In the genomic region with DNA sequence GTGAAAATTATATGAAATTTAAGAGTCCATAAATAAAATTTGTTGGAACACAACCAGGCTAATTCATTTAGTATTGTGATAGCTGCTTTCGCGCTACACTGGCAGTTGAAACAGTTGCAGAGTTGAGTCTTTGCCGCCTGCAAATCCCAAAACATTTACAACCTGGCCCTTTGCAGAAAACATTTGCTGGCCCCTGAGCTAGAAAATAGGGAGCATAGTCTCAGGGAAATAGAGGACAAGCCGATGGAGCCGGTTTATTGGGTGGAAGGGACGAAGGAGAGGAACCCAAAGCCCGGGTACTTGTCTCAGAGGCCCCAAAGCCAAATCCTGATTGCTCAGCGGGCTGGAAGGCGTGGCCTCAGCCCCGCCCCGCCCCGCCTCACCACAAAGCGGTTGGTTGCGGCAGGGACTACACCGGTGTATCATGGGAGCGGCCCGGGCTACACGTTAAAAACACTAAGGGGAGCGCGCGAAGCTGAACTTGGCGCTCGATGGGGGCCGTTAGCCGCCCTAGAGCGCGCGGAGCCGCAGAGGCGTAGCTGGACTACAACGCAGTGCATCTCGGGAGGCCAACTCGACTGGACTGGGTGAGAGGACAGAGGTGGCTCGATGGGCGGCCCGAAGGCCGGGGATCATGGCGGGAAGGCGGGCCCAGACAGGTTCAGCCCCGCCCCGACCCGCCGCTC, we compare ENCODE assay signal across 1 cellular context.
TF ChIP-seq lines count a peak whose summit lies in the region.

No MANE protein-coding gene starts in this region.

TF ChIP-seq in HepG2, 621 proteins besides CTCF, POLR2A, EP300 and RAD21 (continued from another document and continues in another):
- TF ChIP-seq, protein P1, sequence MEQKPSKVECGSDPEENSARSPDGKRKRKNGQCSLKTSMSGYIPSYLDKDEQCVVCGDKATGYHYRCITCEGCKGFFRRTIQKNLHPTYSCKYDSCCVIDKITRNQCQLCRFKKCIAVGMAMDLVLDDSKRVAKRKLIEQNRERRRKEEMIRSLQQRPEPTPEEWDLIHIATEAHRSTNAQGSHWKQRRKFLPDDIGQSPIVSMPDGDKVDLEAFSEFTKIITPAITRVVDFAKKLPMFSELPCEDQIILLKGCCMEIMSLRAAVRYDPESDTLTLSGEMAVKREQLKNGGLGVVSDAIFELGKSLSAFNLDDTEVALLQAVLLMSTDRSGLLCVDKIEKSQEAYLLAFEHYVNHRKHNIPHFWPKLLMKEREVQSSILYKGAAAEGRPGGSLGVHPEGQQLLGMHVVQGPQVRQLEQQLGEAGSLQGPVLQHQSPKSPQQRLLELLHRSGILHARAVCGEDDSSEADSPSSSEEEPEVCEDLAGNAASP (CRISPR knock-in tag; IDR thresholded peaks at IDR 0.05; ENCODE audit: borderline replicate concordance), result no peak
- TF ChIP-seq ZNF143 (CRISPR knock-in tag; IDR thresholded peaks at IDR 0.05), result peak; percentile 90
- no peak for TF ChIP-seq ZNF564 (CRISPR knock-in tag; IDR thresholded peaks at IDR 0.05)
- no peak for TF ChIP-seq REPIN1 (CRISPR knock-in tag; IDR thresholded peaks at IDR 0.05; ENCODE audit: borderline replicate concordance, low read depth)
- 0 out of 2 replicates have a peak, but pooled peaks have one; percentile 7 for TF ChIP-seq CEBPG (CRISPR knock-in tag; IDR thresholded peaks at IDR 0.05)
- 0 out of 2 replicates have a peak, but pooled peaks have one; percentile 35 for TF ChIP-seq GFI1 (CRISPR knock-in tag; IDR thresholded peaks at IDR 0.05; ENCODE audit: borderline replicate concordance)
- no peak for TF ChIP-seq HES4 (CRISPR knock-in tag; IDR thresholded peaks at IDR 0.05; ENCODE audit: borderline replicate concordance)
- TF ChIP-seq, protein P2, sequence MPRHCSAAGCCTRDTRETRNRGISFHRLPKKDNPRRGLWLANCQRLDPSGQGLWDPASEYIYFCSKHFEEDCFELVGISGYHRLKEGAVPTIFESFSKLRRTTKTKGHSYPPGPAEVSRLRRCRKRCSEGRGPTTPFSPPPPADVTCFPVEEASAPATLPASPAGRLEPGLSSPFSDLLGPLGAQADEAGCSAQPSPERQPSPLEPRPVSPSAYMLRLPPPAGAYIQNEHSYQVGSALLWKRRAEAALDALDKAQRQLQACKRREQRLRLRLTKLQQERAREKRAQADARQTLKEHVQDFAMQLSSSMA (CRISPR knock-in tag; IDR thresholded peaks at IDR 0.05), result 0 out of 2 replicates have a peak, but pooled peaks have one; percentile 67
- peak; percentile 67 for TF ChIP-seq YY1 (IDR thresholded peaks at IDR 0.05; ENCODE audit: insufficient read depth, insufficient replicate concordance, low read depth, low read length)
- TF ChIP-seq, protein P3, sequence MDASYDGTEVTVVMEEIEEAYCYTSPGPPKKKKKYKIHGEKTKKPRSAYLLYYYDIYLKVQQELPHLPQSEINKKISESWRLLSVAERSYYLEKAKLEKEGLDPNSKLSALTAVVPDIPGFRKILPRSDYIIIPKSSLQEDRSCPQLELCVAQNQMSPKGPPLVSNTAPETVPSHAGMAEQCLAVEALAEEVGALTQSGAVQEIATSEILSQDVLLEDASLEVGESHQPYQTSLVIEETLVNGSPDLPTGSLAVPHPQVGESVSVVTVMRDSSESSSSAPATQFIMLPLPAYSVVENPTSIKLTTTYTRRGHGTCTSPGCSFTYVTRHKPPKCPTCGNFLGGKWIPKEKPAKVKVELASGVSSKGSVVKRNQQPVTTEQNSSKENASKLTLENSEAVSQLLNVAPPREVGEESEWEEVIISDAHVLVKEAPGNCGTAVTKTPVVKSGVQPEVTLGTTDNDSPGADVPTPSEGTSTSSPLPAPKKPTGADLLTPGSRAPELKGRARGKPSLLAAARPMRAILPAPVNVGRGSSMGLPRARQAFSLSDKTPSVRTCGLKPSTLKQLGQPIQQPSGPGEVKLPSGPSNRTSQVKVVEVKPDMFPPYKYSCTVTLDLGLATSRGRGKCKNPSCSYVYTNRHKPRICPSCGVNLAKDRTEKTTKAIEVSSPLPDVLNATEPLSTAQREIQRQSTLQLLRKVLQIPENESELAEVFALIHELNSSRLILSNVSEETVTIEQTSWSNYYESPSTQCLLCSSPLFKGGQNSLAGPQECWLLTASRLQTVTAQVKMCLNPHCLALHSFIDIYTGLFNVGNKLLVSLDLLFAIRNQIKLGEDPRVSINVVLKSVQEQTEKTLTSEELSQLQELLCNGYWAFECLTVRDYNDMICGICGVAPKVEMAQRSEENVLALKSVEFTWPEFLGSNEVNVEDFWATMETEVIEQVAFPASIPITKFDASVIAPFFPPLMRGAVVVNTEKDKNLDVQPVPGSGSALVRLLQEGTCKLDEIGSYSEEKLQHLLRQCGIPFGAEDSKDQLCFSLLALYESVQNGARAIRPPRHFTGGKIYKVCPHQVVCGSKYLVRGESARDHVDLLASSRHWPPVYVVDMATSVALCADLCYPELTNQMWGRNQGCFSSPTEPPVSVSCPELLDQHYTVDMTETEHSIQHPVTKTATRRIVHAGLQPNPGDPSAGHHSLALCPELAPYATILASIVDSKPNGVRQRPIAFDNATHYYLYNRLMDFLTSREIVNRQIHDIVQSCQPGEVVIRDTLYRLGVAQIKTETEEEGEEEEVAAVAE (CRISPR knock-in tag; IDR thresholded peaks at IDR 0.05; ENCODE audit: borderline replicate concordance), result peak; percentile 38; the same call in 1 of the 2 replicates
- TF ChIP-seq, protein P4, sequence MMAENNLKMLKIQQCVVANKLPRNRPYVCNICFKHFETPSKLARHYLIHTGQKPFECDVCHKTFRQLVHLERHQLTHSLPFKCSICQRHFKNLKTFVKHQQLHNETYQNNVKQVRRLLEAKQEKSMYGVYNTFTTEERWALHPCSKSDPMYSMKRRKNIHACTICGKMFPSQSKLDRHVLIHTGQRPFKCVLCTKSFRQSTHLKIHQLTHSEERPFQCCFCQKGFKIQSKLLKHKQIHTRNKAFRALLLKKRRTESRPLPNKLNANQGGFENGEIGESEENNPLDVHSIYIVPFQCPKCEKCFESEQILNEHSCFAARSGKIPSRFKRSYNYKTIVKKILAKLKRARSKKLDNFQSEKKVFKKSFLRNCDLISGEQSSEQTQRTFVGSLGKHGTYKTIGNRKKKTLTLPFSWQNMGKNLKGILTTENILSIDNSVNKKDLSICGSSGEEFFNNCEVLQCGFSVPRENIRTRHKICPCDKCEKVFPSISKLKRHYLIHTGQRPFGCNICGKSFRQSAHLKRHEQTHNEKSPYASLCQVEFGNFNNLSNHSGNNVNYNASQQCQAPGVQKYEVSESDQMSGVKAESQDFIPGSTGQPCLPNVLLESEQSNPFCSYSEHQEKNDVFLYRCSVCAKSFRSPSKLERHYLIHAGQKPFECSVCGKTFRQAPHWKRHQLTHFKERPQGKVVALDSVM (CRISPR knock-in tag; IDR thresholded peaks at IDR 0.05), result no peak
- TF ChIP-seq ZFP36L1 (CRISPR knock-in tag; IDR thresholded peaks at IDR 0.05), result peak; percentile 57; the same call in 1 of the 2 replicates
- no peak for TF ChIP-seq KAT7 (CRISPR knock-in tag; IDR thresholded peaks at IDR 0.05; ENCODE audit: borderline replicate concordance)
- TF ChIP-seq ZSCAN29 (CRISPR knock-in tag; conservative IDR thresholded peaks at IDR 0.05), result no peak
- TF ChIP-seq ZNF234 (CRISPR knock-in tag; conservative IDR thresholded peaks at IDR 0.05), result no peak
- TF ChIP-seq, protein P5, sequence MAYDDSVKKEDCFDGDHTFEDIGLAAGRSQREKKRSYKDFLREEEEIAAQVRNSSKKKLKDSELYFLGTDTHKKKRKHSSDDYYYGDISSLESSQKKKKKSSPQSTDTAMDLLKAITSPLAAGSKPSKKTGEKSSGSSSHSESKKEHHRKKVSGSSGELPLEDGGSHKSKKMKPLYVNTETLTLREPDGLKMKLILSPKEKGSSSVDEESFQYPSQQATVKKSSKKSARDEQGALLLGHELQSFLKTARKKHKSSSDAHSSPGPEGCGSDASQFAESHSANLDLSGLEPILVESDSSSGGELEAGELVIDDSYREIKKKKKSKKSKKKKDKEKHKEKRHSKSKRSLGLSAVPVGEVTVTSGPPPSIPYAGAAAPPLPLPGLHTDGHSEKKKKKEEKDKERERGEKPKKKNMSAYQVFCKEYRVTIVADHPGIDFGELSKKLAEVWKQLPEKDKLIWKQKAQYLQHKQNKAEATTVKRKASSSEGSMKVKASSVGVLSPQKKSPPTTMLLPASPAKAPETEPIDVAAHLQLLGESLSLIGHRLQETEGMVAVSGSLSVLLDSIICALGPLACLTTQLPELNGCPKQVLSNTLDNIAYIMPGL (CRISPR knock-in tag; IDR thresholded peaks at IDR 0.05; ENCODE audit: borderline replicate concordance in 1 of 2, low read depth in 1 of 2), result peak in 1 of 2 experiments; percentile 41; a peak in 2 of 4 replicates
- TF ChIP-seq, protein P6, sequence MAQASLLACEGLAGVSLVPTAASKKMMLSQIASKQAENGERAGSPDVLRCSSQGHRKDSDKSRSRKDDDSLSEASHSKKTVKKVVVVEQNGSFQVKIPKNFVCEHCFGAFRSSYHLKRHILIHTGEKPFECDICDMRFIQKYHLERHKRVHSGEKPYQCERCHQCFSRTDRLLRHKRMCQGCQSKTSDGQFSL (CRISPR knock-in tag; IDR thresholded peaks at IDR 0.05), result no peak
- TF ChIP-seq ZNF558 (CRISPR knock-in tag; IDR thresholded peaks at IDR 0.05; ENCODE audit: borderline replicate concordance), result no peak
- TF ChIP-seq ZNF614 (CRISPR knock-in tag; IDR thresholded peaks at IDR 0.05; ENCODE audit: borderline replicate concordance), result 0 out of 2 replicates have a peak, but pooled peaks have one; percentile 39
- TF ChIP-seq, protein P7, sequence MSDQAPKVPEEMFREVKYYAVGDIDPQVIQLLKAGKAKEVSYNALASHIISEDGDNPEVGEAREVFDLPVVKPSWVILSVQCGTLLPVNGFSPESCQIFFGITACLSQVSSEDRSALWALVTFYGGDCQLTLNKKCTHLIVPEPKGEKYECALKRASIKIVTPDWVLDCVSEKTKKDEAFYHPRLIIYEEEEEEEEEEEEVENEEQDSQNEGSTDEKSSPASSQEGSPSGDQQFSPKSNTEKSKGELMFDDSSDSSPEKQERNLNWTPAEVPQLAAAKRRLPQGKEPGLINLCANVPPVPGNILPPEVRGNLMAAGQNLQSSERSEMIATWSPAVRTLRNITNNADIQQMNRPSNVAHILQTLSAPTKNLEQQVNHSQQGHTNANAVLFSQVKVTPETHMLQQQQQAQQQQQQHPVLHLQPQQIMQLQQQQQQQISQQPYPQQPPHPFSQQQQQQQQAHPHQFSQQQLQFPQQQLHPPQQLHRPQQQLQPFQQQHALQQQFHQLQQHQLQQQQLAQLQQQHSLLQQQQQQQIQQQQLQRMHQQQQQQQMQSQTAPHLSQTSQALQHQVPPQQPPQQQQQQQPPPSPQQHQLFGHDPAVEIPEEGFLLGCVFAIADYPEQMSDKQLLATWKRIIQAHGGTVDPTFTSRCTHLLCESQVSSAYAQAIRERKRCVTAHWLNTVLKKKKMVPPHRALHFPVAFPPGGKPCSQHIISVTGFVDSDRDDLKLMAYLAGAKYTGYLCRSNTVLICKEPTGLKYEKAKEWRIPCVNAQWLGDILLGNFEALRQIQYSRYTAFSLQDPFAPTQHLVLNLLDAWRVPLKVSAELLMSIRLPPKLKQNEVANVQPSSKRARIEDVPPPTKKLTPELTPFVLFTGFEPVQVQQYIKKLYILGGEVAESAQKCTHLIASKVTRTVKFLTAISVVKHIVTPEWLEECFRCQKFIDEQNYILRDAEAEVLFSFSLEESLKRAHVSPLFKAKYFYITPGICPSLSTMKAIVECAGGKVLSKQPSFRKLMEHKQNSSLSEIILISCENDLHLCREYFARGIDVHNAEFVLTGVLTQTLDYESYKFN (CRISPR knock-in tag; conservative IDR thresholded peaks at IDR 0.05), result 0 out of 2 replicates have a peak, but pooled peaks have one; percentile 63
- peak; percentile 68 for TF ChIP-seq MED1 (CRISPR knock-in tag; IDR thresholded peaks at IDR 0.05)
- TF ChIP-seq TMF1 (CRISPR knock-in tag; IDR thresholded peaks at IDR 0.05; ENCODE audit: low read depth), result 0 out of 2 replicates have a peak, but pooled peaks have one; percentile 2
- TF ChIP-seq, protein P8, sequence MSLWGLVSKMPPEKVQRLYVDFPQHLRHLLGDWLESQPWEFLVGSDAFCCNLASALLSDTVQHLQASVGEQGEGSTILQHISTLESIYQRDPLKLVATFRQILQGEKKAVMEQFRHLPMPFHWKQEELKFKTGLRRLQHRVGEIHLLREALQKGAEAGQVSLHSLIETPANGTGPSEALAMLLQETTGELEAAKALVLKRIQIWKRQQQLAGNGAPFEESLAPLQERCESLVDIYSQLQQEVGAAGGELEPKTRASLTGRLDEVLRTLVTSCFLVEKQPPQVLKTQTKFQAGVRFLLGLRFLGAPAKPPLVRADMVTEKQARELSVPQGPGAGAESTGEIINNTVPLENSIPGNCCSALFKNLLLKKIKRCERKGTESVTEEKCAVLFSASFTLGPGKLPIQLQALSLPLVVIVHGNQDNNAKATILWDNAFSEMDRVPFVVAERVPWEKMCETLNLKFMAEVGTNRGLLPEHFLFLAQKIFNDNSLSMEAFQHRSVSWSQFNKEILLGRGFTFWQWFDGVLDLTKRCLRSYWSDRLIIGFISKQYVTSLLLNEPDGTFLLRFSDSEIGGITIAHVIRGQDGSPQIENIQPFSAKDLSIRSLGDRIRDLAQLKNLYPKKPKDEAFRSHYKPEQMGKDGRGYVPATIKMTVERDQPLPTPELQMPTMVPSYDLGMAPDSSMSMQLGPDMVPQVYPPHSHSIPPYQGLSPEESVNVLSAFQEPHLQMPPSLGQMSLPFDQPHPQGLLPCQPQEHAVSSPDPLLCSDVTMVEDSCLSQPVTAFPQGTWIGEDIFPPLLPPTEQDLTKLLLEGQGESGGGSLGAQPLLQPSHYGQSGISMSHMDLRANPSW (CRISPR knock-in tag; IDR thresholded peaks at IDR 0.05; ENCODE audit: borderline replicate concordance), result no peak
- no peak for TF ChIP-seq MBNL3 (CRISPR knock-in tag; conservative IDR thresholded peaks at IDR 0.05)
- TF ChIP-seq ARHGAP35 (CRISPR knock-in tag; IDR thresholded peaks at IDR 0.05; ENCODE audit: borderline replicate concordance), result no peak
- TF ChIP-seq TSC22D2 (CRISPR knock-in tag; IDR thresholded peaks at IDR 0.05; ENCODE audit: borderline replicate concordance), result no peak
- TF ChIP-seq SOX5 (CRISPR knock-in tag; IDR thresholded peaks at IDR 0.05; ENCODE audit: borderline replicate concordance), result no peak
- no peak for TF ChIP-seq ZNF644 (CRISPR knock-in tag; IDR thresholded peaks at IDR 0.05; ENCODE audit: low read depth)
- peak; percentile 79 for TF ChIP-seq KMT2B (CRISPR knock-in tag; IDR thresholded peaks at IDR 0.05)
- TF ChIP-seq, protein P9, sequence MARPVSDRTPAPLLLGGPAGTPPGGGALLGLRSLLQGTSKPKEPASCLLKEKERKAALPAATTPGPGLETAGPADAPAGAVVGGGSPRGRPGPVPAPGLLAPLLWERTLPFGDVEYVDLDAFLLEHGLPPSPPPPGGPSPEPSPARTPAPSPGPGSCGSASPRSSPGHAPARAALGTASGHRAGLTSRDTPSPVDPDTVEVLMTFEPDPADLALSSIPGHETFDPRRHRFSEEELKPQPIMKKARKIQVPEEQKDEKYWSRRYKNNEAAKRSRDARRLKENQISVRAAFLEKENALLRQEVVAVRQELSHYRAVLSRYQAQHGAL (CRISPR knock-in tag; IDR thresholded peaks at IDR 0.05; ENCODE audit: not compliant biosample characterization), result peak; percentile 39
- TF ChIP-seq ZNF468 (CRISPR knock-in tag; IDR thresholded peaks at IDR 0.05), result no peak
- TF ChIP-seq GZF1 (CRISPR knock-in tag; IDR thresholded peaks at IDR 0.05), result no peak; the same call in 1 of the 2 replicates
- no peak for TF ChIP-seq SMC3 (IDR thresholded peaks at IDR 0.05; ENCODE audit: low read length)
- peak; percentile 29; the same call in 1 of the 2 replicates for TF ChIP-seq SUZ12 (IDR thresholded peaks at IDR 0.05; ENCODE audit: low read depth, low read length)
- no peak for TF ChIP-seq RORA (CRISPR knock-in tag; IDR thresholded peaks at IDR 0.05)
- TF ChIP-seq, protein P10, sequence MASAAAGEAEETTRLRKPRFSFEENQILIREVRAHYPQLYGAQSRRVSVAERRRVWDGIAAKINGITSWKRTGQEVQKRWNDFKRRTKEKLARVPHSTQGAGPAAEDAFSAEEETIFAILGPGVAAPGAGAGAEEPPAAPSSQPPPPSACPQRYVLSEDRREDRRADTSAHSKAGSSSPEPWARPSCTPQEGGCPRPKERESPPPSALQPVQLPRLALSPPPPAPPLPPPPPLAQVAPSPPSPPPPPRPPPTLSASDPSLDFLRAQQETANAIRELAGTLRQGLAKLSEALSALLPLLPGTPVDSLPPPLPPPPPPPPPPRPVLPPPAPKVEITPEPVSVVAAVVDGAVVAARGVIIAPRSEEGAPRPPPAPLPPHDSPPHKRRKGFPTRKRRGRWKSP (CRISPR knock-in tag; IDR thresholded peaks at IDR 0.05), result peak; percentile 79
